In the genomic region with DNA sequence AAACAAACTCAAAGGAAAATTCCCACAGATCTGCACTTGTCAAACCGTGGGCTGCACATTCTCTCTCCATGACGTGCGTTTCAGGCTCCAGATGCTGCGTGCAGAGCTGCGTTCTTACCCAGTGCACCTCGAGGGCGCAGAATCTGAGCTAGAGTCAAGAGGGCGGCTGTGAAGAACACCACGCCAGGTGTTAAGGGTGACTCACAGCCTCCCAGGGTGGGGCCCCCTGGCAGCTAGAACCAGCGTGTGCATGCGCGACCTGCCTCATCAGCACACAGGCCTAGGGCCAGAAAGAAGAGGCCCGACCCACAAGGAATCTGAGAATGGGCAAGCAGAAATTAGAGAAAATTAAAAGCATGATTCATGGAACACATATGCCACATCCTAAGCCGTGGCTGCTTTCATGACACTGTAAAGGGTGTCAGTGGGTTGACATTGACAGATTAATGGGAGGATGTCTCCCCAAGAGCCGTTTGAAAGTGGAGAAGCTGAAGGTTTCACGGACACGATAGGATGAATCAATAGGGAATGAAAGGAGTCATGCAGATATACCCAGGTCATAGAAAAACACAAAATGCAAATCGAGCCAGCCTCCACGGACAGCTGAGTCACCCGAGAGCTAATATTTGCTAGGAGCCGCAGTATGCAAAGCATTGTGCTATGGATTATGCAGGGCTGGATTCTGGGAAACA, we compare ENCODE assay signal across 9 cellular contexts. TPM values are rescaled to one million over a fixed set of nuclear protein-coding genes. Genes with fewer than 3 reads are reported as not detected.
A peak's percentile ranks its signal among the peaks of the same experiment; 100 is the strongest.
DNase-seq lines count a peak whose midpoint lies in the region; ATAC-seq and TF ChIP-seq lines count a peak whose summit lies in the region.
"Had no signal": no experiment of that assay in that cellular context is flagged by ENCODE, and none has a peak within 500 bp of the region (broad histone marks: within the 10 kb centered on the region; RNA-seq: fewer than 3 reads in every experiment).

No MANE protein-coding gene starts in this region.

- H3K4me3 ChIP-seq in BJ (ENCODE audit: low read depth, low read length) (no peak overlapping the region), mesodermal cell (ENCODE audit: extremely low read depth, insufficient read depth, low read length, poor library complexity, severe bottlenecking) (no peak overlapping the region)
- H3K4me3 ChIP-seq: dorsolateral prefrontal cortex had no signal

- TF ChIP-seq CTCF in BJ (IDR thresholded peaks at IDR 0.05; ENCODE audit: insufficient read depth, low read depth, low read length) = no peak

- 81 to 85% methylated on average over 21 of the region's 21 CpGs for WGBS in mesodermal cell (ENCODE audit: insufficient coverage in 2 of 2), 2 experiments

- ATAC-seq in GM18858 (IDR thresholded peaks at IDR 0.05; ENCODE audit: unreplicated experiment) = no peak

- H3K9me3 ChIP-seq in mesodermal cell (ENCODE audit: control insufficient read depth, low read length) = no peaks in the 10 kb centered on the region

- CTCF ChIA-PET in BJ (lab: Yijun Ruan, JAX) = interaction anchor here (0.7 to 0.9 kb wide), 3 partner anchors 22 to 628 kb away, joined by 3 to 4 read pairs (median 3); no protein-coding TSS in a partner anchor

- H3K27me3 ChIP-seq in BJ (ENCODE audit: control insufficient read depth, insufficient read depth, low read length) = no peaks in the 10 kb centered on the region
- H3K27me3 ChIP-seq: dorsolateral prefrontal cortex had no signal

- POLR2A ChIA-PET in BJ (lab: Charles Lee) = no interaction called here

- H3K27ac ChIP-seq in mesodermal cell (ENCODE audit: low read depth, low read length, severe bottlenecking) = peak overlapping the region; percentile 19

- peak; percentile 91 for DNase-seq in BJ (ENCODE audit: low read depth)
- DNase-seq in NCI-H128 (lab: John Stamatoyannopoulos, UW; ENCODE audit: unreplicated experiment) = peak; percentile 58
- DNase-seq in amniotic stem cell (lab: John Stamatoyannopoulos, UW) = peak; percentile 92
- DNase-seq in NK-92 treated with Interleukin-12 subunit alpha and Interleukin-12 subunit beta, amount 100 ng/mL, for 24 hours (lab: John Stamatoyannopoulos, UW) = no peak
- DNase-seq in NOMO-1 (lab: John Stamatoyannopoulos, UW; ENCODE audit: unreplicated experiment in 2 of 2) = no peak
- DNase-seq in middle frontal gyrus (ENCODE audit: extremely low spot score, low spot score) = no peak

- peaks cover 6% of the 10 kb centered on the region for H3K4me1 ChIP-seq in mesodermal cell (ENCODE audit: control insufficient read depth, insufficient read depth, low read length, poor library complexity, severe bottlenecking)

- H3K36me3 ChIP-seq in BJ (ENCODE audit: control insufficient read depth, insufficient read depth, low read length) (no peaks in the 10 kb centered on the region), mesodermal cell (ENCODE audit: control insufficient read depth, insufficient read depth, low read length) (no peaks in the 10 kb centered on the region)

RNA-seq across cellular contexts. Expression of gene MARCHF10, which starts 29.0 kb away (rescaled TPM):
- polyA plus RNA-seq in BJ (2011; rRNA removed) = 0.43 TPM in 2 replicates
- 0.41 and 0.90 TPM in 2 replicates for polyA minus RNA-seq in BJ (2011; rRNA and poly(A)+ RNA removed)
- not detected for polyA plus RNA-seq in mesodermal cell (2013, experiment 1 of 2)
- polyA plus RNA-seq in mesodermal cell (2013, experiment 2 of 2) = not detected

Comparison
In these comparisons a context has a peak if more than half of its experiments do, and no peak if none do; other contexts are left out.
1. DNase-seq: peak in BJ (single experiment), NCI-H128 (single experiment) and amniotic stem cell (single experiment); none in NK-92 treated with Interleukin-12 subunit alpha and Interleukin-12 subunit beta, amount 100 ng/mL, for 24 hours (single experiment), NOMO-1 (0 of 2) and middle frontal gyrus (single experiment).